In genomic region chr12:24839268-24839791, GRCh38 we compare ENCODE assay signal across 1 cellular context.
A peak's percentile ranks its signal among the peaks of the same experiment; 100 is the strongest.
TF ChIP-seq lines count a peak whose summit lies in the region.

No MANE protein-coding gene starts in this region.

TF ChIP-seq in GM12878, 131 proteins besides CTCF, POLR2A, EP300 and RAD21 (continued from another document and continues in another):
- TF ChIP-seq CREM (IDR thresholded peaks at IDR 0.05; ENCODE audit: low read depth): peak; percentile 98
- no peak for TF ChIP-seq ATF3 (IDR thresholded peaks at IDR 0.05; ENCODE audit: borderline replicate concordance, extremely low read depth, low read depth, low read length)
- peak; percentile 87 for TF ChIP-seq SMAD1 (IDR thresholded peaks at IDR 0.05; ENCODE audit: low read depth, partially characterized antibody)
- peak; percentile 91 for TF ChIP-seq NR2F1 (conservative IDR thresholded peaks at IDR 0.05)
- no peak for TF ChIP-seq ZNF384 (IDR thresholded peaks at IDR 0.05; ENCODE audit: borderline replicate concordance, low read depth, low read length)
- TF ChIP-seq PML (IDR thresholded peaks at IDR 0.05; ENCODE audit: low read length): peak; percentile 91
- no peak for TF ChIP-seq SUZ12 (IDR thresholded peaks at IDR 0.05; ENCODE audit: unreplicated experiment)
- TF ChIP-seq TCF3 (IDR thresholded peaks at IDR 0.05; ENCODE audit: borderline replicate concordance, insufficient read depth, low read depth, low read length): peak; percentile 96; the same call in 1 of the 2 replicates
- TF ChIP-seq ZZZ3 (IDR thresholded peaks at IDR 0.05; ENCODE audit: control insufficient read depth, insufficient read length, low read depth): no peak
- no peak for TF ChIP-seq RB1 (IDR thresholded peaks at IDR 0.05; ENCODE audit: borderline replicate concordance)
- peak; percentile 100 for TF ChIP-seq ATF2 (IDR thresholded peaks at IDR 0.05; ENCODE audit: low read length)
- TF ChIP-seq ZNF207 (IDR thresholded peaks at IDR 0.05; ENCODE audit: borderline replicate concordance): peak; percentile 44
- peak; percentile 30; the same call in 1 of the 2 replicates for TF ChIP-seq SMC3 (IDR thresholded peaks at IDR 0.05; ENCODE audit: borderline replicate concordance, low read length)
- TF ChIP-seq ZNF622 (IDR thresholded peaks at IDR 0.05): no peak
- no peak for TF ChIP-seq KDM1A (IDR thresholded peaks at IDR 0.05; ENCODE audit: borderline replicate concordance)
- TF ChIP-seq TBL1XR1 (IDR thresholded peaks at IDR 0.05; ENCODE audit: low read depth, low read length): peak; percentile 94
- no peak for TF ChIP-seq ZBTB4 (CRISPR knock-in tag; IDR thresholded peaks at IDR 0.05)
- peak; percentile 76 for TF ChIP-seq ZNF687 (IDR thresholded peaks at IDR 0.05)
- TF ChIP-seq ZBTB40 (IDR thresholded peaks at IDR 0.05; ENCODE audit: borderline replicate concordance): no peak; the same call in 1 of the 2 replicates
- no peak for TF ChIP-seq HCFC1 (IDR thresholded peaks at IDR 0.05; ENCODE audit: low read length)
- no peak for TF ChIP-seq EGR1 (IDR thresholded peaks at IDR 0.05; ENCODE audit: borderline replicate concordance in 1 of 2, low read depth in 2 of 2, low read length in 2 of 2)
- no peak for TF ChIP-seq CBX3 (IDR thresholded peaks at IDR 0.05; ENCODE audit: borderline replicate concordance, low read depth)
- TF ChIP-seq ELK1 (IDR thresholded peaks at IDR 0.05; ENCODE audit: low read depth, low read length): no peak
- TF ChIP-seq E4F1 (IDR thresholded peaks at IDR 0.05; ENCODE audit: borderline replicate concordance, partially characterized antibody): no peak
- TF ChIP-seq CBFB (IDR thresholded peaks at IDR 0.05; ENCODE audit: low read depth): peak; percentile 99
- peak; percentile 81 for TF ChIP-seq MEF2A (IDR thresholded peaks at IDR 0.05; ENCODE audit: insufficient read depth, low read depth, low read length)
- peak; percentile 99 for TF ChIP-seq MTA2 (IDR thresholded peaks at IDR 0.05; ENCODE audit: low read depth)
- TF ChIP-seq JUND (IDR thresholded peaks at IDR 0.05; ENCODE audit: low read depth, low read length): peak; percentile 88
- TF ChIP-seq EZH2 (IDR thresholded peaks at IDR 0.05; ENCODE audit: borderline replicate concordance, control insufficient read depth, low read depth, low read length): no peak
- TF ChIP-seq RFX5 (IDR thresholded peaks at IDR 0.05; ENCODE audit: low read depth, low read length): no peak
- peak in 1 of 2 experiments; percentile 85; a peak in 2 of 4 replicates for TF ChIP-seq SRF (IDR thresholded peaks at IDR 0.05; ENCODE audit: low read depth in 2 of 2, low read length in 2 of 2)
- no peak for TF ChIP-seq USF1 (IDR thresholded peaks at IDR 0.05; ENCODE audit: borderline replicate concordance, extremely low read length, insufficient read depth, low read depth, low read length)
- TF ChIP-seq MEF2B (IDR thresholded peaks at IDR 0.05; ENCODE audit: partially characterized antibody, poor library complexity, severe bottlenecking): peak; percentile 89
- TF ChIP-seq NFXL1 (IDR thresholded peaks at IDR 0.05; ENCODE audit: borderline replicate concordance): no peak
- TF ChIP-seq POU2F2 (IDR thresholded peaks at IDR 0.05; ENCODE audit: borderline replicate concordance, low read depth, low read length): peak; percentile 93
- TF ChIP-seq FOXK2 (IDR thresholded peaks at IDR 0.05): no peak
- TF ChIP-seq FOS (IDR thresholded peaks at IDR 0.05; ENCODE audit: borderline replicate concordance, extremely low read depth, insufficient read length): no peak
- no peak for TF ChIP-seq MAX (IDR thresholded peaks at IDR 0.05; ENCODE audit: low read depth, low read length)
- TF ChIP-seq NFYA (IDR thresholded peaks at IDR 0.05; ENCODE audit: borderline replicate concordance, low read depth, low read length): no peak
- peak; percentile 95 for TF ChIP-seq MTA3 (IDR thresholded peaks at IDR 0.05; ENCODE audit: borderline replicate concordance, low read length)
